In the genomic region with DNA sequence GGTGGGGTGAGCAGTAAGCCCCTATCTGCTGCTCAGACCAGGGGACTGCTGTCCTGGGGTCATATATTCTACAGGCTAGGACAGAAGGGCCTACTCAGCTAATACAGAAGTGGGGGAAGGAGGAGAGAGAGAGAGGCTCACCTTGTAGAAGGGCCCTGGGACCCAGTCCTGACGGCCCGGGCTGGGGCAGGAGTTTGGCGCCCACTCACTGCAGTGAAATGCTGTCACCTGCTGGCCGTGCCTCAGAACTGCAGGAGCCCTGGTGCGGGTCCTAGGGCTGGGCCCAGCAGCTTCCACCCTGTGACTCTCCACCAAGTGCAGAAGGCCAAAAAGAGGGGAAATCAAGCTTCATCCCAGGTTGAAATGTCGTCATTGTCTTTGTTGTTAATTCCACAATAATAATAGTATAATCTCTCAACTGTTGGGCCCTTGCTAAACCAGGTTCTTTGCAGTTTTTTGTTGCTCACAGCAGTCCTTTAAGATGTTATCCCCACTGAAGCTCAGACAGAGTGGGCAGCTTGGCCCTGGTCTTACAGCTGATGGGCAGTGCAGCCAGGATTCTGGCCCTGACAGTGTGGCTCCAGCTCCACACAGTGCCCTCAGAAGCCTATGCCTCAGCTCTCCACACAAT, we compare ENCODE assay signal across 9 cellular contexts. TPM values are rescaled to one million over a fixed set of nuclear protein-coding genes. Genes with fewer than 3 reads are reported as not detected.
DNase-seq lines count a peak whose midpoint lies in the region; ATAC-seq and TF ChIP-seq lines count a peak whose summit lies in the region.
"Had no signal": no experiment of that assay in that cellular context is flagged by ENCODE, and none has a peak within 500 bp of the region (broad histone marks: within the 10 kb centered on the region; RNA-seq: fewer than 3 reads in every experiment).

No MANE protein-coding gene starts in this region.

- H3K27ac Mint-ChIP-seq in CD8-positive, alpha-beta T cell: no peak overlapping the region

- H3K4me3 Mint-ChIP-seq in CD8-positive, alpha-beta T cell: no peak overlapping the region
- H3K4me3 Mint-ChIP-seq: IgD-negative memory B cell had no signal

- CTCF ChIA-PET in CD8-positive, alpha-beta T cell (lab: Charles Lee): interaction anchor here (0.6 to 3.1 kb wide), 15 partner anchors 10 to 626 kb away, joined by 3 to 20 read pairs (median 5); partner anchors contain the start of gene NECTIN1

- H3K36me3 ChIP-seq in CD8-positive, alpha-beta T cell (ENCODE audit: insufficient read depth, low read length): no peaks in the 10 kb centered on the region

- H3K4me1 ChIP-seq in CD8-positive, alpha-beta T cell (ENCODE audit: insufficient read depth, low read length): no peaks in the 10 kb centered on the region

- H3K27ac ChIP-seq in CD8-positive, alpha-beta T cell (ENCODE audit: low read depth, low read length): no peak overlapping the region

- no peaks in the 10 kb centered on the region for H3K9me3 ChIP-seq in CD8-positive, alpha-beta T cell (ENCODE audit: low read length)

- H3K27me3 Mint-ChIP-seq in CD8-positive, alpha-beta T cell (ENCODE audit: low read depth): peaks cover 18% of the 10 kb centered on the region

- POLR2A ChIA-PET in CD8-positive, alpha-beta T cell (lab: Charles Lee): no interaction called here

- no peaks in the 10 kb centered on the region for H3K27me3 ChIP-seq in CD8-positive, alpha-beta T cell (ENCODE audit: insufficient read depth, low read length)

- no peaks in the 10 kb centered on the region for H3K9me3 Mint-ChIP-seq in CD8-positive, alpha-beta T cell
- H3K9me3 Mint-ChIP-seq: IgD-negative memory B cell had no signal

- no peaks in the 10 kb centered on the region for H3K36me3 Mint-ChIP-seq in CD8-positive, alpha-beta T cell
- H3K36me3 Mint-ChIP-seq: IgD-negative memory B cell had no signal

- intact Hi-C loops in CD8-positive, alpha-beta T cell (cut with DNase I, micrococcal nuclease): loop anchor here in 1 of 2 experiments (1.0 kb wide), 2 partner anchors 442 to 627 kb away; no protein-coding TSS in a partner anchor

- no peaks in the 10 kb centered on the region for H3K4me1 Mint-ChIP-seq in CD8-positive, alpha-beta T cell (ENCODE audit: low read depth)
- H3K4me1 Mint-ChIP-seq: IgD-negative memory B cell had no signal

- peak; percentile 95 for TF ChIP-seq CTCF in CD8-positive, alpha-beta T cell (IDR thresholded peaks at IDR 0.05)

- ATAC-seq in CD8-positive, alpha-beta T cell: peak; percentile 58
- ATAC-seq in left lobe of liver: peak; percentile 98

- H3K4me3 ChIP-seq in CD8-positive, alpha-beta T cell (ENCODE audit: low read depth, low read length): no peak overlapping the region

- peak; percentile 18 to 68 (median 37) for DNase-seq in CD8-positive, alpha-beta T cell
- DNase-seq in H4 (ENCODE audit: low spot score): peak; percentile 31
- peak; percentile 38 for DNase-seq in NCI-H2171 (lab: John Stamatoyannopoulos, UW)
- peak; percentile 38 to 50 for DNase-seq in activated CD4-positive, alpha-beta T cell treated with anti-CD3 and anti-CD28 coated beads for 4 hours
- DNase-seq in cerebellum (ENCODE audit: low spot score): peak; percentile 82
- DNase-seq in left lobe of liver (ENCODE audit: low spot score): peak; percentile 77
- DNase-seq in stimulated activated CD4-positive, alpha-beta T cell treated with anti-CD3 and anti-CD28 coated beads, Interleukin-4, amount 100 ng/mL, for 4 hours: peak; percentile 40 to 56
- DNase-seq in cortex of kidney (lab: John Stamatoyannopoulos, UW): no peak

RNA-seq across cellular contexts. Expression of gene TRIM29, which starts 29.6 kb away (rescaled TPM):
- not detected for total RNA-seq in CD8-positive, alpha-beta T cell
- 1.4 and 2.8 TPM in 2 replicates for total RNA-seq in H4 (2014; rRNA removed; shearing (Covaris generic))
- total RNA-seq in cerebellum (0.64 TPM), left lobe of liver (2.3 TPM)
